8 cellular contexts compared by ENCODE assay signal in the genomic region with DNA sequence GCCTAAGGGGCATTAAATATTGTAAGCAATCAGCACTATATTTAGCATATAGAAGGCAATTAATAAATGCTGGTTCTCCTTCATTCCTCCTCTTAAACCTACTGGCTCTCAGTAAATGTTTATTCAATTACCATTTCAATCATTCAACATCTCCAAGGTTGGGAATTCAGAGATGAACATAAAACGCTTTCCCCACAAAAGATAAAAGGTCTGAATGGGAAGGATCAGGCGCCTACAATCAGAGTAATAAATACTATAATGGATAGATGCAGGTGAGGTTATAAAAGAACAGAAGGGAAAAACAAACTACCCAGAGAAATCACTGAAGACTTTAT. TPM values are rescaled to one million over a fixed set of nuclear protein-coding genes. Genes with fewer than 3 reads are reported as not detected.
DNase-seq lines count a peak whose midpoint lies in the region; ATAC-seq and TF ChIP-seq lines count a peak whose summit lies in the region.

No MANE protein-coding gene starts in this region.

- peak overlapping the region; percentile 91 to 96 (median 92) for H3K27ac ChIP-seq in sigmoid colon

- intact Hi-C loops in sigmoid colon (cut with DNase I) = no loop called here

- no peak for TF ChIP-seq EP300 in sigmoid colon (IDR thresholded peaks at IDR 0.05)

- H3K4me1 Mint-ChIP-seq in T-cell = peaks cover 40 to 42% (median 42%) of the 10 kb centered on the region in 3 donors

- H3K36me3 Mint-ChIP-seq in T-cell = peaks cover 26% of the 10 kb centered on the region

- CTCF ChIA-PET in T-cell (lab: Charles Lee) = interaction anchor here in 1 of 2 donors (0.5 to 0.7 kb wide), 2 partner anchors 979 to 1700 kb away, joined by 3 read pairs; no protein-coding TSS in a partner anchor

- no peaks in the 10 kb centered on the region for H3K27me3 ChIP-seq in sigmoid colon

- POLR2A ChIA-PET in T-cell (lab: Charles Lee) = no interaction called here

- peak overlapping the region; percentile 92 to 95 for H3K27ac Mint-ChIP-seq in T-cell

- no peak for TF ChIP-seq CTCF in fibroblast of mammary gland (conservative IDR thresholded peaks at IDR 0.05; ENCODE audit: control insufficient read depth, insufficient read depth, low read depth, low read length)
- TF ChIP-seq CTCF in sigmoid colon (IDR thresholded peaks at IDR 0.05) = no peak

- no peak for ATAC-seq in T-cell (replicated peaks in 1 of 4)

- H3K27me3 Mint-ChIP-seq in T-cell = no peaks in the 10 kb centered on the region

- no peaks in the 10 kb centered on the region for H3K9me3 ChIP-seq in sigmoid colon

- peak overlapping the region; percentile 87; the same call in 1 of the 2 replicates for H3K4me3 ChIP-seq in GM08714 (ENCODE audit: low read length)
- peak overlapping the region; percentile 93 for H3K4me3 ChIP-seq in fibroblast of mammary gland (ENCODE audit: control insufficient read depth, low read depth, low read length)
- peak overlapping the region; percentile 69 to 90 (median 82) for H3K4me3 ChIP-seq in sigmoid colon

- peaks cover 0 to 13% (median 0%) of the 10 kb centered on the region in 4 donors for H3K36me3 ChIP-seq in sigmoid colon

- H3K9me3 Mint-ChIP-seq in T-cell = no peaks in the 10 kb centered on the region

- no peak for TF ChIP-seq POLR2A in sigmoid colon (IDR thresholded peaks at IDR 0.05)

- no peak for DNase-seq in T-cell
- DNase-seq in fibroblast of mammary gland (ENCODE audit: low read depth) = no peak
- no peak for DNase-seq in sigmoid colon
- no peak for DNase-seq in AG08396 (ENCODE audit: low spot score)
- DNase-seq in NCI-H187 treated with DMSO at 0.1 percent for 48 hours (lab: John Stamatoyannopoulos, UW) = no peak
- DNase-seq in NCI-H1694 treated with DMSO at 0.1 percent for 48 hours (lab: John Stamatoyannopoulos, UW) = no peak
- no peak for DNase-seq in NCI-H446 (lab: John Stamatoyannopoulos, UW)

- peak overlapping the region; percentile 92 to 96 (median 93) for H3K4me3 Mint-ChIP-seq in T-cell

- H3K4me1 ChIP-seq in sigmoid colon = peaks cover 0 to 32% (median 22%) of the 10 kb centered on the region in 4 donors

- 80 to 97% methylated on average over 2 of the region's 2 CpGs for WGBS in sigmoid colon, 2 donors

RNA-seq across cellular contexts. Expression of a gene that starts 0.4 kb away (rescaled TPM):
- total RNA-seq in T-cell (10 to 100 TPM; 15.3 to 25.4 (median 18.1) TPM), sigmoid colon (10 to 100 TPM in 3 of 4 donors, 1 to 10 TPM in 1; 8.2 to 15.0 (median 11.0) TPM)
- polyA plus RNA-seq in sigmoid colon = 1 to 10 TPM; 4.9 to 9.6 (median 6.0) TPM

RNA-seq across cellular contexts. Expression of a gene that starts 21.0 kb away (rescaled TPM):
- total RNA-seq in T-cell = 10 to 100 TPM; 26.1 to 44.8 (median 40.3) TPM
- total RNA-seq in sigmoid colon = 10 to 100 TPM; 20.8 to 27.1 (median 26.3) TPM
- polyA plus RNA-seq in sigmoid colon = 10 to 100 TPM in 2 of 3 donors, 1 to 10 TPM in 1; 9.0 to 33.3 (median 16.9) TPM

RNA-seq across cellular contexts. Expression of a gene that starts 22.1 kb away (rescaled TPM):
- 10 to 100 TPM; 30.1 to 33.6 (median 32.0) TPM for total RNA-seq in T-cell
- total RNA-seq in sigmoid colon = 10 to 100 TPM; 42.9 to 58.1 (median 51.1) TPM
- 10 to 100 TPM; 22.2 to 30.0 (median 27.3) TPM for polyA plus RNA-seq in sigmoid colon

RNA-seq across cellular contexts. Expression of a gene that starts 43.5 kb away (rescaled TPM):
- total RNA-seq in T-cell (under 1 TPM in 4 of 5 donors, not detected in 1; 0.02 to 0.18 (median 0.06) TPM), sigmoid colon (1 to 10 TPM; 1.5 to 4.3 (median 3.5) TPM)
- polyA plus RNA-seq in sigmoid colon = 1 to 10 TPM; 1.5 to 3.2 (median 2.4) TPM
